ENCODE assay signal across 9 cellular contexts in genomic region chr9:19812194-19812593, GRCh38. TPM values are rescaled to one million over a fixed set of nuclear protein-coding genes. Genes with fewer than 3 reads are reported as not detected.
"Had no signal": no experiment of that assay in that cellular context is flagged by ENCODE, and none has a peak within 500 bp of the region (broad histone marks: within the 10 kb centered on the region; RNA-seq: fewer than 3 reads in every experiment).

No MANE protein-coding gene starts in this region.

- FAIRE-seq: G401.6, GM12878, GM12891, GM12892, GM18507, GM19239 had no signal

- H3K4me3 ChIP-seq: GM12878 had no signal

- ATAC-seq: GM12878 had no signal

- DNase-seq: GDM1, GF-D8 had no signal

RNA-seq across cellular contexts. Expression of gene SLC24A2, which starts 23.4 kb away (rescaled TPM):
- total RNA-seq: G401, GM12878 had no signal
- polyA plus RNA-seq: GM12878 had no signal
